Comparison of ENCODE assay signal across 2 cellular contexts in the genomic region with DNA sequence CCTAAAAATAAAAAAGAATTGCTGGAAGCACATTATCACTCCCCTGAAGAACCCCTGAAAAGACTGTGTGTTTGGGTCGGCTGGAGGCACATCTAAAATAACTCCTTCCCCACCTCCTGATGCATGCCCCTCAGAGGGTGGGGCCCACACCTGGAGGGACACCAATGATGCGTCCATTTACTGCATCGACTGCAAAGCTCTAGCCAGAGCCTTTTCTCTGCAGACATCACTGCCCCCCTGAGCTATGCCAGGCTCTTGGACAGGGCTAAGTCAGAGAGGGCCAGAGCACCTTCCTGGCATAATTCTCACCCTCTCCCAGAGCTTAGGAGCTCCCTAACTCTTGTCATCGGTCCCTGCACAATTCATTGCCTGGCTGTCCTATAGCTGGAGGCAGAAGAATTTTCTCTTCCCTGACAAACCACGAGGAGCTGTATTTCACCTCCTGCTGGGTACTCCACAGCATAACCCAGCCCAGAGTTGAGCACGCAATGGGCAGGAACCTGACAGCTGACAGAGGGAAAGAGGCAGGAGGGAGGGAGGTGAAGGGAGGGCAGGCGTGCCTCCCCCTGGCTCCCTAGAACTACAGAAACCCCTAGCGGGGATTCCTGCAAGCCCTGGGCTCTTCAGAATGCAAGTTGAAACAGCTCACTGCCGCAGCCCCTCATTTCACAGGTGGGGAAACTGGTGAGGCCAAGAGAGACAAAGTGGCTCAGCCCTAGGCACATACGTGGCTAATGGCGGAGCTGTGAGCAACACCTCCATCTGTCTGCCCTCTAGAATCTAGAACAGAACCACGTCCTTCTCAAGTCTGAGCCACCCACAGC.
TF ChIP-seq lines count a peak whose summit lies in the region.

No MANE protein-coding gene starts in this region.

TF ChIP-seq in GM23338, 12 proteins besides CTCF, POLR2A, EP300 and RAD21 (continued from another document):
- TF ChIP-seq, protein P1, sequence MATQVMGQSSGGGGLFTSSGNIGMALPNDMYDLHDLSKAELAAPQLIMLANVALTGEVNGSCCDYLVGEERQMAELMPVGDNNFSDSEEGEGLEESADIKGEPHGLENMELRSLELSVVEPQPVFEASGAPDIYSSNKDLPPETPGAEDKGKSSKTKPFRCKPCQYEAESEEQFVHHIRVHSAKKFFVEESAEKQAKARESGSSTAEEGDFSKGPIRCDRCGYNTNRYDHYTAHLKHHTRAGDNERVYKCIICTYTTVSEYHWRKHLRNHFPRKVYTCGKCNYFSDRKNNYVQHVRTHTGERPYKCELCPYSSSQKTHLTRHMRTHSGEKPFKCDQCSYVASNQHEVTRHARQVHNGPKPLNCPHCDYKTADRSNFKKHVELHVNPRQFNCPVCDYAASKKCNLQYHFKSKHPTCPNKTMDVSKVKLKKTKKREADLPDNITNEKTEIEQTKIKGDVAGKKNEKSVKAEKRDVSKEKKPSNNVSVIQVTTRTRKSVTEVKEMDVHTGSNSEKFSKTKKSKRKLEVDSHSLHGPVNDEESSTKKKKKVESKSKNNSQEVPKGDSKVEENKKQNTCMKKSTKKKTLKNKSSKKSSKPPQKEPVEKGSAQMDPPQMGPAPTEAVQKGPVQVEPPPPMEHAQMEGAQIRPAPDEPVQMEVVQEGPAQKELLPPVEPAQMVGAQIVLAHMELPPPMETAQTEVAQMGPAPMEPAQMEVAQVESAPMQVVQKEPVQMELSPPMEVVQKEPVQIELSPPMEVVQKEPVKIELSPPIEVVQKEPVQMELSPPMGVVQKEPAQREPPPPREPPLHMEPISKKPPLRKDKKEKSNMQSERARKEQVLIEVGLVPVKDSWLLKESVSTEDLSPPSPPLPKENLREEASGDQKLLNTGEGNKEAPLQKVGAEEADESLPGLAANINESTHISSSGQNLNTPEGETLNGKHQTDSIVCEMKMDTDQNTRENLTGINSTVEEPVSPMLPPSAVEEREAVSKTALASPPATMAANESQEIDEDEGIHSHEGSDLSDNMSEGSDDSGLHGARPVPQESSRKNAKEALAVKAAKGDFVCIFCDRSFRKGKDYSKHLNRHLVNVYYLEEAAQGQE (IDR thresholded peaks at IDR 0.05; ENCODE audit: unreplicated experiment): no peak
- TF ChIP-seq ZNF331 (CRISPR knock-in tag; IDR thresholded peaks at IDR 0.05; ENCODE audit: low read depth): no peak
TF ChIP-seq in GM23338: peak in this region for 0.

TF ChIP-seq in WTC11, 78 proteins besides CTCF, POLR2A, EP300 and RAD21 (continued from another document):
- TF ChIP-seq, protein P2, sequence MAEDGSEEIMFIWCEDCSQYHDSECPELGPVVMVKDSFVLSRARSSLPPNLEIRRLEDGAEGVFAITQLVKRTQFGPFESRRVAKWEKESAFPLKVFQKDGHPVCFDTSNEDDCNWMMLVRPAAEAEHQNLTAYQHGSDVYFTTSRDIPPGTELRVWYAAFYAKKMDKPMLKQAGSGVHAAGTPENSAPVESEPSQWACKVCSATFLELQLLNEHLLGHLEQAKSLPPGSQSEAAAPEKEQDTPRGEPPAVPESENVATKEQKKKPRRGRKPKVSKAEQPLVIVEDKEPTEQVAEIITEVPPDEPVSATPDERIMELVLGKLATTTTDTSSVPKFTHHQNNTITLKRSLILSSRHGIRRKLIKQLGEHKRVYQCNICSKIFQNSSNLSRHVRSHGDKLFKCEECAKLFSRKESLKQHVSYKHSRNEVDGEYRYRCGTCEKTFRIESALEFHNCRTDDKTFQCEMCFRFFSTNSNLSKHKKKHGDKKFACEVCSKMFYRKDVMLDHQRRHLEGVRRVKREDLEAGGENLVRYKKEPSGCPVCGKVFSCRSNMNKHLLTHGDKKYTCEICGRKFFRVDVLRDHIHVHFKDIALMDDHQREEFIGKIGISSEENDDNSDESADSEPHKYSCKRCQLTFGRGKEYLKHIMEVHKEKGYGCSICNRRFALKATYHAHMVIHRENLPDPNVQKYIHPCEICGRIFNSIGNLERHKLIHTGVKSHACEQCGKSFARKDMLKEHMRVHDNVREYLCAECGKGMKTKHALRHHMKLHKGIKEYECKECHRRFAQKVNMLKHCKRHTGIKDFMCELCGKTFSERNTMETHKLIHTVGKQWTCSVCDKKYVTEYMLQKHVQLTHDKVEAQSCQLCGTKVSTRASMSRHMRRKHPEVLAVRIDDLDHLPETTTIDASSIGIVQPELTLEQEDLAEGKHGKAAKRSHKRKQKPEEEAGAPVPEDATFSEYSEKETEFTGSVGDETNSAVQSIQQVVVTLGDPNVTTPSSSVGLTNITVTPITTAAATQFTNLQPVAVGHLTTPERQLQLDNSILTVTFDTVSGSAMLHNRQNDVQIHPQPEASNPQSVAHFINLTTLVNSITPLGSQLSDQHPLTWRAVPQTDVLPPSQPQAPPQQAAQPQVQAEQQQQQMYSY (CRISPR knock-in tag; IDR thresholded peaks at IDR 0.05): no peak
- no peak for TF ChIP-seq TP53 (CRISPR knock-in tag; IDR thresholded peaks at IDR 0.05)
- TF ChIP-seq TEAD1 (CRISPR knock-in tag; IDR thresholded peaks at IDR 0.05): no peak
- TF ChIP-seq, protein P3, sequence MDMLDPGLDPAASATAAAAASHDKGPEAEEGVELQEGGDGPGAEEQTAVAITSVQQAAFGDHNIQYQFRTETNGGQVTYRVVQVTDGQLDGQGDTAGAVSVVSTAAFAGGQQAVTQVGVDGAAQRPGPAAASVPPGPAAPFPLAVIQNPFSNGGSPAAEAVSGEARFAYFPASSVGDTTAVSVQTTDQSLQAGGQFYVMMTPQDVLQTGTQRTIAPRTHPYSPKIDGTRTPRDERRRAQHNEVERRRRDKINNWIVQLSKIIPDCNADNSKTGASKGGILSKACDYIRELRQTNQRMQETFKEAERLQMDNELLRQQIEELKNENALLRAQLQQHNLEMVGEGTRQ (CRISPR knock-in tag; IDR thresholded peaks at IDR 0.05): no peak
- TF ChIP-seq, protein P4, sequence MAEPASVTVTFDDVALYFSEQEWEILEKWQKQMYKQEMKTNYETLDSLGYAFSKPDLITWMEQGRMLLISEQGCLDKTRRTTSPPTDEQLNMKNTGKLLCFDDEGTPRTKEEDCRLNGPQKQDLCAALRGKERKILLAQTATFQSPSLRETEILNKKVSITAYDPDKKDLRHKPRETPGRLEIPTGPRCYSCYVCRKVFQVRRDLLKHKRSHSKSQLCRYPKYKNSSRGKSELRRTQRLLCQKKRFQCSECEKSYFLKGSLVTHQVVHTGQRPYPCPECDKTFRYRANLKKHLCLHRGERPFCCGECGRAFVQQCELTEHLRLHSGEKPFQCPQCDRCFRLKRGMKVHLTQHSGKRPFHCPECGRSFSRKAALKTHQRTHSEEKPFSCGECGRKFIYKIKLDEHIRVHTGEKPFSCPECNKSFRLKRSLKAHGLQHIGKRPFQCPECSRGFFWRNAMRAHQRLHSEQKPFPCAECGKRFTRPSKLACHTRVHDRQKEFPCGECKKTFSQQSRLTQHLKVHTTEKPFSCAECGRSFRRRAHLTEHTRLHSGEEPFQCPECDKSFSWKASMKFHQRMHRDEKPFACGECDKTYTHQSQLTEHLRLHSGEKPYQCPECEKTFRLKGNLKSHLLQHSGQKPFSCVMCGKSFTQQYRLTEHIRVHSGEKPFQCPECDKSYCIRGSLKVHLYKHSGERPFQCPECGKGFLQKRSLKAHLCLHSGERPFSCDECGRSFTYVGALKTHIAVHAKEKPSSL (CRISPR knock-in tag; conservative IDR thresholded peaks at IDR 0.05): no peak
- TF ChIP-seq GRHL2 (CRISPR knock-in tag; IDR thresholded peaks at IDR 0.05; ENCODE audit: insufficient replicate concordance, severe bottlenecking): no peak
